15 cellular contexts compared by ENCODE assay signal in the genomic region with DNA sequence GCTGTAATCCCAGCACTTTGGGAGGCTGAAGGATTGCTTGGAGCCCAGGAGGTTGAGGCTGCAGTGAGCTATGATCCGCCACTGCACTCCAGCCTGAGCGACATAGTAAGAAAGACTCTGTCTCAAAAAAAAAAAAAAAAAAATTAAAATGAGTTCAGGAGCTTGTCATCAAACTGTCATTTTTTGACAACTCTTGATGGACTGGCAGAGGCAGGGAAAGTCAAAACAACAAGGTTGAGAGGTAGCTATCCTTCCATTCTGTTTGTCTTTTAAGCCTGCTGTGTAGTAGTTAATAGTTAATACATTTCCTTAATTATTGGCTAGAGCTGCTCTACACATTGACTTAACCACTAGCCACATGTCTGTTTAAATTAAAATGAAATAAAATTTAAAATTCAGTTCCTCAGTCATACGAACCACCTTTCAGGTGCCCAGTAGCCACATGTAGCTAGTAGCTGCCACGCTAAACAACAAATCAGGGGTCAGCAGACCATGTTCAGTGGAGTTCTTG. TPM values are rescaled to one million over a fixed set of nuclear protein-coding genes. Genes with fewer than 3 reads are reported as not detected.
DNase-seq lines count a peak whose midpoint lies in the region; ATAC-seq and TF ChIP-seq lines count a peak whose summit lies in the region.
"Had no signal": no experiment of that assay in that cellular context is flagged by ENCODE, and none has a peak within 500 bp of the region (broad histone marks: within the 10 kb centered on the region; RNA-seq: fewer than 3 reads in every experiment).

No MANE protein-coding gene starts in this region.

- in situ Hi-C loops in GM13976 (cut with MboI; ENCODE audit: low sequenced_read_pairs, unreplicated experiment): no loop called here

- CTCF ChIA-PET in activated naive CD4-positive, alpha-beta T cell treated with anti-CD3 and anti-CD28 coated beads, Interleukin-2, amount 10 ng/mL, durations not matched to agents 7 days and 5 days (lab: Charles Lee): interaction anchor here (0.9 kb wide), 2 partner anchors 24 to 52 kb away, joined by 3 read pairs; no protein-coding TSS in a partner anchor

- H3K36me3 ChIP-seq in right atrium auricular region (no peaks in the 10 kb centered on the region), kidney epithelial cell (ENCODE audit: control insufficient read depth, insufficient read depth, low read length) (no peaks in the 10 kb centered on the region), neural cell (ENCODE audit: insufficient read depth, low read length) (no peaks in the 10 kb centered on the region)
- H3K36me3 ChIP-seq: BLaER1 treated with 17β-estradiol and CSF1 and Interleukin-3, amounts not matched to agents 10 nM and 100 nM had no signal

- intact Hi-C loops in cardiac septum (cut with DNase I): no loop called here

- no peaks in the 10 kb centered on the region for H3K9me2 ChIP-seq in neural cell (ENCODE audit: insufficient read depth, low read length)

- H3K4me1 ChIP-seq in right atrium auricular region: no peaks in the 10 kb centered on the region
- H3K4me1 ChIP-seq: BLaER1 treated with 17β-estradiol and CSF1 and Interleukin-3, amounts not matched to agents 10 nM and 100 nM had no signal

- H3K79me2 ChIP-seq in neural cell (replicated peaks; ENCODE audit: insufficient read depth, low read length): peaks cover 84% of the 10 kb centered on the region

- H2AFZ ChIP-seq in neural cell (ENCODE audit: low read depth, low read length): no peak overlapping the region
- H2AFZ ChIP-seq: GM23338 had no signal

- no peak overlapping the region for H3K4me2 ChIP-seq in neural cell (ENCODE audit: low read length)
- H3K4me2 ChIP-seq: BLaER1 treated with 17β-estradiol and CSF1 and Interleukin-3, amounts not matched to agents 10 nM and 100 nM; GM23338 had no signal

- no peak for ATAC-seq in GM19328 (IDR thresholded peaks at IDR 0.05; ENCODE audit: unreplicated experiment)
- ATAC-seq: GM23338 had no signal

- no peak overlapping the region for H3K27ac Mint-ChIP-seq in activated naive CD4-positive, alpha-beta T cell treated with anti-CD3 and anti-CD28 coated beads, Interleukin-2, amount 10 ng/mL, durations not matched to agents 7 days and 5 days
- H3K27ac Mint-ChIP-seq: CD4-positive, CD25-positive, alpha-beta regulatory T cell; GM23338 had no signal

- DNase-seq in right atrium auricular region (ENCODE audit: low spot score) (peak; percentile 13), cardiac septum (ENCODE audit: low spot score) (no peak), kidney epithelial cell (ENCODE audit: low read depth) (peak; percentile 1), AG08395 (ENCODE audit: low spot score) (no peak), GM13976 (ENCODE audit: low spot score) (no peak)
- no peak for DNase-seq in activated naive CD4-positive, alpha-beta T cell treated with anti-CD3 and anti-CD28 coated beads, Interleukin-2, amount 10 ng/mL, durations not matched to agents 7 days and 5 days
- DNase-seq: Calu3; CD4-positive, CD25-positive, alpha-beta regulatory T cell; DMS 273 treated with DMSO at 0.1 percent for 48 hours; H7 had no signal

- H3K36me3 Mint-ChIP-seq in activated naive CD4-positive, alpha-beta T cell treated with anti-CD3 and anti-CD28 coated beads, Interleukin-2, amount 10 ng/mL, durations not matched to agents 7 days and 5 days: no peaks in the 10 kb centered on the region
- H3K36me3 Mint-ChIP-seq: CD4-positive, CD25-positive, alpha-beta regulatory T cell had no signal

- no peaks in the 10 kb centered on the region for H3K4me1 Mint-ChIP-seq in activated naive CD4-positive, alpha-beta T cell treated with anti-CD3 and anti-CD28 coated beads, Interleukin-2, amount 10 ng/mL, durations not matched to agents 7 days and 5 days
- H3K4me1 Mint-ChIP-seq: CD4-positive, CD25-positive, alpha-beta regulatory T cell had no signal

- H3K27me3 Mint-ChIP-seq in activated naive CD4-positive, alpha-beta T cell treated with anti-CD3 and anti-CD28 coated beads, Interleukin-2, amount 10 ng/mL, durations not matched to agents 7 days and 5 days: peaks cover 12% of the 10 kb centered on the region

- peak; percentile 96 for TF ChIP-seq EP300 in neural cell (conservative IDR thresholded peaks at IDR 0.05; ENCODE audit: poor library complexity, severe bottlenecking)

- no peaks in the 10 kb centered on the region for H4K20me1 ChIP-seq in neural cell (ENCODE audit: insufficient read depth)
- H4K20me1 ChIP-seq: BLaER1 treated with 17β-estradiol and CSF1 and Interleukin-3, amounts not matched to agents 10 nM and 100 nM had no signal

- H3K9me3 Mint-ChIP-seq in activated naive CD4-positive, alpha-beta T cell treated with anti-CD3 and anti-CD28 coated beads, Interleukin-2, amount 10 ng/mL, durations not matched to agents 7 days and 5 days: no peaks in the 10 kb centered on the region
- H3K9me3 Mint-ChIP-seq: GM23338 had no signal

- no peaks in the 10 kb centered on the region for H3K9me3 ChIP-seq in right atrium auricular region
- no peaks in the 10 kb centered on the region for H3K9me3 ChIP-seq in neural cell (ENCODE audit: low read length)
- H3K9me3 ChIP-seq: BLaER1 treated with 17β-estradiol and CSF1 and Interleukin-3, amounts not matched to agents 10 nM and 100 nM had no signal

- no peak for TF ChIP-seq RAD21 in neural cell (conservative IDR thresholded peaks at IDR 0.05)

- TF ChIP-seq CTCF in right atrium auricular region (IDR thresholded peaks at IDR 0.05) (no peak), kidney epithelial cell (IDR thresholded peaks at IDR 0.05; ENCODE audit: insufficient read depth, low read length, poor library complexity, severe bottlenecking) (no peak), neural cell (IDR thresholded peaks at IDR 0.05; ENCODE audit: poor library complexity, severe bottlenecking) (no peak), GM13976 (IDR thresholded peaks at IDR 0.05; ENCODE audit: borderline replicate concordance, control extremely low read depth, extremely low read depth, insufficient read depth, missing control alignments) (no peak)

- no peak overlapping the region for H3K4me3 Mint-ChIP-seq in activated naive CD4-positive, alpha-beta T cell treated with anti-CD3 and anti-CD28 coated beads, Interleukin-2, amount 10 ng/mL, durations not matched to agents 7 days and 5 days
- H3K4me3 Mint-ChIP-seq: CD4-positive, CD25-positive, alpha-beta regulatory T cell; GM23338 had no signal

- no peak overlapping the region for H3K4me3 ChIP-seq in right atrium auricular region
- no peak overlapping the region for H3K4me3 ChIP-seq in kidney epithelial cell (ENCODE audit: low read depth, low read length)
- H3K4me3 ChIP-seq in neural cell (ENCODE audit: low read length): no peak overlapping the region
- H3K4me3 ChIP-seq: BLaER1 treated with 17β-estradiol and CSF1 and Interleukin-3, amounts not matched to agents 10 nM and 100 nM; GM23338 had no signal

- H3F3A ChIP-seq in neural cell (ENCODE audit: insufficient read depth, low read length, poor library complexity, severe bottlenecking): no peaks in the 10 kb centered on the region

- H3K27ac ChIP-seq in right atrium auricular region (no peak overlapping the region), neural cell (ENCODE audit: low read length) (peak overlapping the region; percentile 35)
- H3K27ac ChIP-seq: 22Rv1; BLaER1 treated with 17β-estradiol and CSF1 and Interleukin-3, amounts not matched to agents 10 nM and 100 nM had no signal

- H3K9ac ChIP-seq in neural cell (ENCODE audit: low read length): no peak overlapping the region
- H3K9ac ChIP-seq: BLaER1 treated with 17β-estradiol and CSF1 and Interleukin-3, amounts not matched to agents 10 nM and 100 nM had no signal

- H3K27me3 ChIP-seq in right atrium auricular region (no peaks in the 10 kb centered on the region), kidney epithelial cell (ENCODE audit: control insufficient read depth, insufficient read depth, low read length) (peaks cover 4% of the 10 kb centered on the region), neural cell (ENCODE audit: insufficient read depth, low read depth, low read length) (no peaks in the 10 kb centered on the region)
- H3K27me3 ChIP-seq: BLaER1 treated with 17β-estradiol and CSF1 and Interleukin-3, amounts not matched to agents 10 nM and 100 nM had no signal

TF ChIP-seq in neural cell, 6 proteins besides CTCF, POLR2A, EP300 and RAD21:
- TF ChIP-seq POLR2AphosphoS5 (IDR thresholded peaks at IDR 0.05) (peak; percentile 86), EZH2 (IDR thresholded peaks at IDR 0.05; ENCODE audit: borderline replicate concordance, insufficient read depth, low read length, poor library complexity, severe bottlenecking) (no peak)
TF ChIP-seq in neural cell: peak in this region for 1.

RNA-seq across cellular contexts. Expression of a gene that starts 22.7 kb away (rescaled TPM):
- total RNA-seq in right atrium auricular region (under 1 TPM in 1 of 2 donors, not detected in 1; 0.12 TPM), cardiac septum (0.19 TPM), kidney epithelial cell (1.3 and 2.1 TPM in 2 replicates)
- 111 and 157 TPM in 2 replicates for polyA plus RNA-seq in neural cell
- polyA minus RNA-seq in neural cell: 233 and 258 TPM in 2 replicates
- total RNA-seq: Calu3; CD4-positive, CD25-positive, alpha-beta regulatory T cell had no signal
- polyA plus RNA-seq: CD4-positive, CD25-positive, alpha-beta regulatory T cell had no signal

Comparison
In these comparisons a context has a peak if more than half of its experiments do, and no peak if none do; other contexts are left out.
1. DNase-seq: peak in right atrium auricular region (single experiment) and kidney epithelial cell (single experiment); none in cardiac septum (single experiment), AG08395 (single experiment), GM13976 (single experiment) and activated naive CD4-positive, alpha-beta T cell treated with anti-CD3 and anti-CD28 coated beads, Interleukin-2, amount 10 ng/mL, durations not matched to agents 7 days and 5 days (single experiment).